12 cellular contexts compared by ENCODE assay signal in the genomic region with DNA sequence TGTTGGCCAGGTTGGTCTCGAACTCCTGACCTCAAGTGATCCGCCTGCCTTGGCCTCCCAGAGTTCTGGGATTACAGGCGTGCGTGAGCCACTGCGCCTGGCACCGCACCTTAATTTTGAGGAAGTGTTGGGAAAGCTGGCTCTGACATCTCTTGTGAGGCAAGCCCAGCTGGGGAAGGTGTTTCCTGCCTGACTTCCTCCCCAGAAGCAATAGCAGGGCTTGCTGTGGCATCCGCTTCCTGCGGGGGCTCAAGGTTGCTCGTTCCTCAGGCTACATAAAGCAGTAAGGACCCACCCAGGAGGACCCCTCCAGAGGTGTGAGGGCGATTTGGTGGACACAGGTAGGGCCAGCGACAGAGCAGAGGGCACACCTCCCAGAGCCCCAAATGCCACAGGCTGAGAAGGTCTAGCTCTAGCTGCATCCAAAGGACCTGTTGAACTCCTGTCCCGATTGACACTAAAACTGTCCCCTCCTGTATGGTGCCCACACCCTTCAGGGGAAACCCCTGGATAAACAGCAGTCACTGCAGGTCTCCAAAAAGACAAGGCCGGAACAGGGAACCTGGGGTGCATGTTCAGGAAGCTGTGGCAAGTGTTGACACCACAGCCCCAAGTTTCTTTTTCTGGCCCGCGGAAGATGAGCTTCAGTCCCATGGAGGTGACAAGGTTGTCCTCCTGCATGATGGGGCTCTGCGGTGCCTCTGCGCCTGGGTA. TPM values are rescaled to one million over a fixed set of nuclear protein-coding genes. Genes with fewer than 3 reads are reported as not detected.
DNase-seq lines count a peak whose midpoint lies in the region; ATAC-seq and TF ChIP-seq lines count a peak whose summit lies in the region.
"Not testable (repeated sequence)": the region's sequence is repeated elsewhere in the genome, so short reads cannot be mapped to it uniquely, and the experiment has no call there.
"Had no signal": no experiment of that assay in that cellular context is flagged by ENCODE, and none has a peak within 500 bp of the region (broad histone marks: within the 10 kb centered on the region; RNA-seq: fewer than 3 reads in every experiment).

No MANE protein-coding gene starts in this region.

- H3K9me3 Mint-ChIP-seq in activated naive CD8-positive, alpha-beta T cell treated with anti-CD3 and anti-CD28 coated beads, Interleukin-2, amount 50 U/mL, for 24 hours; naive B cell; stimulated activated memory B cell treated with anti-CD40 and anti-IgM and Interleukin-4, amounts not matched to agents 10 μg/mL and 1 μg/mL and 100 μg/mL, for 72 hours: not testable (repeated sequence)

- not testable (repeated sequence) for H3K4me1 Mint-ChIP-seq in T-helper 17 cell; activated naive CD8-positive, alpha-beta T cell treated with anti-CD3 and anti-CD28 coated beads, Interleukin-2, amount 50 U/mL, for 24 hours; naive B cell; stimulated activated memory B cell treated with anti-CD40 and anti-IgM and Interleukin-4, amounts not matched to agents 10 μg/mL and 1 μg/mL and 100 μg/mL, for 72 hours

- not testable (repeated sequence) for H2AFZ ChIP-seq in DND-41 (ENCODE audit: low read depth, low read length)

- not testable (repeated sequence) for TF ChIP-seq CTCF in DND-41 (IDR thresholded peaks at IDR 0.05; ENCODE audit: borderline replicate concordance, extremely low read depth, low read length, poor library complexity, severe bottlenecking); heart right ventricle (IDR thresholded peaks at IDR 0.05)

- no CpG with 5 or more reads among the region's 17 CpGs for WGBS in heart right ventricle, 2 donors

- not testable (repeated sequence) for H3K36me3 ChIP-seq in DND-41 (ENCODE audit: insufficient read depth, low read length); heart right ventricle

- intact Hi-C loops in heart right ventricle (cut with DNase I): not testable (repeated sequence)

- not testable (repeated sequence) for H3K27ac ChIP-seq in DND-41 (ENCODE audit: low read length); heart right ventricle

- DNase-seq in DND-41; T-helper 17 cell; activated naive CD8-positive, alpha-beta T cell treated with anti-CD3 and anti-CD28 coated beads, Interleukin-2, amount 50 U/mL, for 24 hours; heart right ventricle; naive B cell: not testable (repeated sequence)

- H3K27me3 Mint-ChIP-seq in T-helper 17 cell; activated naive CD8-positive, alpha-beta T cell treated with anti-CD3 and anti-CD28 coated beads, Interleukin-2, amount 50 U/mL, for 24 hours; naive B cell; stimulated activated memory B cell treated with anti-CD40 and anti-IgM and Interleukin-4, amounts not matched to agents 10 μg/mL and 1 μg/mL and 100 μg/mL, for 72 hours: not testable (repeated sequence)

- not testable (repeated sequence) for H3K36me3 Mint-ChIP-seq in T-helper 17 cell (ENCODE audit: low read depth); activated naive CD8-positive, alpha-beta T cell treated with anti-CD3 and anti-CD28 coated beads, Interleukin-2, amount 50 U/mL, for 24 hours (ENCODE audit: low read depth); naive B cell; stimulated activated memory B cell treated with anti-CD40 and anti-IgM and Interleukin-4, amounts not matched to agents 10 μg/mL and 1 μg/mL and 100 μg/mL, for 72 hours

- not testable (repeated sequence) for H3K9me3 ChIP-seq in DND-41 (ENCODE audit: insufficient read depth, low read length, severe bottlenecking); T-helper 17 cell (ENCODE audit: control insufficient read depth, low read length, poor library complexity, severe bottlenecking); heart right ventricle

- not testable (repeated sequence) for H3K4me2 ChIP-seq in DND-41 (ENCODE audit: insufficient read depth, low read length)

- not testable (repeated sequence) for H3K79me2 ChIP-seq in DND-41 (ENCODE audit: insufficient read depth, low read length)

- H3K4me1 ChIP-seq in DND-41 (ENCODE audit: insufficient read depth, low read length); heart right ventricle: not testable (repeated sequence)

- H3K27me3 ChIP-seq in DND-41 (ENCODE audit: insufficient read depth, low read length, poor library complexity); heart right ventricle: not testable (repeated sequence)

- H4K20me1 ChIP-seq in DND-41 (ENCODE audit: insufficient read depth, low read length): not testable (repeated sequence)

- H3K4me3 ChIP-seq in DND-41 (ENCODE audit: low read depth in 1 of 2, low read length in 2 of 2); heart right ventricle: not testable (repeated sequence)

- peak; percentile 73 for ATAC-seq in DND-41 (ENCODE audit: insufficient read depth, low read depth)
- peak; percentile 34 for ATAC-seq in GM21447 (IDR thresholded peaks at IDR 0.05; ENCODE audit: unreplicated experiment)
- peak; percentile 25 for ATAC-seq in HG03135 (IDR thresholded peaks at IDR 0.05; ENCODE audit: unreplicated experiment)
- ATAC-seq in T-helper 17 cell: peak; percentile 81
- ATAC-seq in activated naive CD8-positive, alpha-beta T cell treated with anti-CD3 and anti-CD28 coated beads, Interleukin-2, amount 50 U/mL, for 24 hours: peak; percentile 42
- peak; percentile 50 to 82 (median 70) for ATAC-seq in heart right ventricle
- ATAC-seq in naive B cell (ENCODE audit: low read depth in 2 of 2): peak; percentile 64 to 70
- ATAC-seq in stimulated activated memory B cell treated with anti-CD40 and anti-IgM and Interleukin-4, amounts not matched to agents 10 μg/mL and 1 μg/mL and 100 μg/mL, for 72 hours: peak; percentile 62

- H3K27ac Mint-ChIP-seq in T-helper 17 cell; activated naive CD8-positive, alpha-beta T cell treated with anti-CD3 and anti-CD28 coated beads, Interleukin-2, amount 50 U/mL, for 24 hours; naive B cell; stimulated activated memory B cell treated with anti-CD40 and anti-IgM and Interleukin-4, amounts not matched to agents 10 μg/mL and 1 μg/mL and 100 μg/mL, for 72 hours: not testable (repeated sequence)

- H3K4me3 Mint-ChIP-seq in T-helper 17 cell; activated naive CD8-positive, alpha-beta T cell treated with anti-CD3 and anti-CD28 coated beads, Interleukin-2, amount 50 U/mL, for 24 hours; naive B cell; stimulated activated memory B cell treated with anti-CD40 and anti-IgM and Interleukin-4, amounts not matched to agents 10 μg/mL and 1 μg/mL and 100 μg/mL, for 72 hours: not testable (repeated sequence)

- H3K9ac ChIP-seq in DND-41 (ENCODE audit: low read depth, low read length): not testable (repeated sequence)

RNA-seq across cellular contexts. Expression of a gene that starts 8.4 kb away (rescaled TPM):
- 10 to 100 TPM in 1 of 2 donors, 1 to 10 TPM in 1; 1.1 to 14.6 TPM for total RNA-seq in T-helper 17 cell
- total RNA-seq in heart right ventricle: 10 to 100 TPM in 1 of 10 donors, 1 to 10 TPM in 9; 1.0 to 19.4 (median 1.8) TPM
- polyA plus RNA-seq in heart right ventricle: 1 to 10 TPM; 1.4 to 2.3 TPM
- polyA plus RNA-seq in naive B cell (ENCODE audit: low read depth in 6 of 6): 100 to 1,000 TPM; 301 to 589 (median 335) TPM
- total RNA-seq: G401, H4, hepatocyte, osteocyte had no signal

Comparison
In these comparisons a context has a peak if more than half of its experiments do, and no peak if none do; other contexts are left out.
1. ATAC-seq: peak in every context shown above with its lines; median percentile 81 in T-helper 17 cell; 73 in DND-41; 70 in heart right ventricle; 67 in naive B cell; 62 in stimulated activated memory B cell treated with anti-CD40 and anti-IgM and Interleukin-4, amounts not matched to agents 10 μg/mL and 1 μg/mL and 100 μg/mL, for 72 hours; 42 in activated naive CD8-positive, alpha-beta T cell treated with anti-CD3 and anti-CD28 coated beads, Interleukin-2, amount 50 U/mL, for 24 hours; 34 in GM21447; 25 in HG03135.